Comparison of ENCODE assay signal across 1 cellular context in genomic region chr17:55348749-55349354, GRCh38.
A peak's percentile ranks its signal among the peaks of the same experiment; 100 is the strongest.
TF ChIP-seq lines count a peak whose summit lies in the region.

No MANE protein-coding gene starts in this region.

TF ChIP-seq in HepG2, 621 proteins besides CTCF, POLR2A, EP300 and RAD21 (continued from another document and continues in another):
- TF ChIP-seq, protein P1, sequence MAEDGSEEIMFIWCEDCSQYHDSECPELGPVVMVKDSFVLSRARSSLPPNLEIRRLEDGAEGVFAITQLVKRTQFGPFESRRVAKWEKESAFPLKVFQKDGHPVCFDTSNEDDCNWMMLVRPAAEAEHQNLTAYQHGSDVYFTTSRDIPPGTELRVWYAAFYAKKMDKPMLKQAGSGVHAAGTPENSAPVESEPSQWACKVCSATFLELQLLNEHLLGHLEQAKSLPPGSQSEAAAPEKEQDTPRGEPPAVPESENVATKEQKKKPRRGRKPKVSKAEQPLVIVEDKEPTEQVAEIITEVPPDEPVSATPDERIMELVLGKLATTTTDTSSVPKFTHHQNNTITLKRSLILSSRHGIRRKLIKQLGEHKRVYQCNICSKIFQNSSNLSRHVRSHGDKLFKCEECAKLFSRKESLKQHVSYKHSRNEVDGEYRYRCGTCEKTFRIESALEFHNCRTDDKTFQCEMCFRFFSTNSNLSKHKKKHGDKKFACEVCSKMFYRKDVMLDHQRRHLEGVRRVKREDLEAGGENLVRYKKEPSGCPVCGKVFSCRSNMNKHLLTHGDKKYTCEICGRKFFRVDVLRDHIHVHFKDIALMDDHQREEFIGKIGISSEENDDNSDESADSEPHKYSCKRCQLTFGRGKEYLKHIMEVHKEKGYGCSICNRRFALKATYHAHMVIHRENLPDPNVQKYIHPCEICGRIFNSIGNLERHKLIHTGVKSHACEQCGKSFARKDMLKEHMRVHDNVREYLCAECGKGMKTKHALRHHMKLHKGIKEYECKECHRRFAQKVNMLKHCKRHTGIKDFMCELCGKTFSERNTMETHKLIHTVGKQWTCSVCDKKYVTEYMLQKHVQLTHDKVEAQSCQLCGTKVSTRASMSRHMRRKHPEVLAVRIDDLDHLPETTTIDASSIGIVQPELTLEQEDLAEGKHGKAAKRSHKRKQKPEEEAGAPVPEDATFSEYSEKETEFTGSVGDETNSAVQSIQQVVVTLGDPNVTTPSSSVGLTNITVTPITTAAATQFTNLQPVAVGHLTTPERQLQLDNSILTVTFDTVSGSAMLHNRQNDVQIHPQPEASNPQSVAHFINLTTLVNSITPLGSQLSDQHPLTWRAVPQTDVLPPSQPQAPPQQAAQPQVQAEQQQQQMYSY (CRISPR knock-in tag; IDR thresholded peaks at IDR 0.05), result no peak
- TF ChIP-seq EED (CRISPR knock-in tag; IDR thresholded peaks at IDR 0.05) (no peak), ZNF30 (CRISPR knock-in tag; IDR thresholded peaks at IDR 0.05) (no peak), ZNF710 (CRISPR knock-in tag; IDR thresholded peaks at IDR 0.05; ENCODE audit: borderline replicate concordance) (peak; percentile 42; the same call in 1 of the 2 replicates), RARA (CRISPR knock-in tag; IDR thresholded peaks at IDR 0.05) (peak; percentile 13; the same call in 1 of the 2 replicates), ARNT2 (CRISPR knock-in tag; IDR thresholded peaks at IDR 0.05; ENCODE audit: low read depth) (no peak), FLYWCH1 (CRISPR knock-in tag; IDR thresholded peaks at IDR 0.05) (no peak), TOPORS (CRISPR knock-in tag; IDR thresholded peaks at IDR 0.05) (no peak), HIC2 (CRISPR knock-in tag; IDR thresholded peaks at IDR 0.05; ENCODE audit: low read depth) (no peak), ZMAT3 (CRISPR knock-in tag; conservative IDR thresholded peaks at IDR 0.05) (no peak), ZNF781 (CRISPR knock-in tag; IDR thresholded peaks at IDR 0.05; ENCODE audit: borderline replicate concordance, not compliant biosample characterization) (no peak), GFI1 (CRISPR knock-in tag; IDR thresholded peaks at IDR 0.05; ENCODE audit: borderline replicate concordance) (no peak), TIGD3 (CRISPR knock-in tag; IDR thresholded peaks at IDR 0.05; ENCODE audit: borderline replicate concordance) (no peak), GMEB2 (CRISPR knock-in tag; IDR thresholded peaks at IDR 0.05; ENCODE audit: low read depth) (no peak), ZNF776 (CRISPR knock-in tag; IDR thresholded peaks at IDR 0.05) (no peak), ARID2 (CRISPR knock-in tag; IDR thresholded peaks at IDR 0.05; ENCODE audit: borderline replicate concordance) (0 out of 2 replicates have a peak, but pooled peaks have one; percentile 41), FOXA1 (IDR thresholded peaks at IDR 0.05) (no peak), FOXA1 (CRISPR knock-in tag; IDR thresholded peaks at IDR 0.05) (no peak), SYNCRIP (IDR thresholded peaks at IDR 0.05; ENCODE audit: insufficient read depth, low read depth, low read length) (no peak), SP2 (CRISPR knock-in tag; IDR thresholded peaks at IDR 0.05) (no peak), SOX13 (IDR thresholded peaks at IDR 0.05) (no peak), SOX13 (CRISPR knock-in tag; conservative IDR thresholded peaks at IDR 0.05 in 1 of 2, IDR thresholded peaks at IDR 0.05 in 1 of 2) (0 out of 4 replicates have a peak, but pooled peaks of 1 of the 2 experiments have one; percentile 17), ATF6 (CRISPR knock-in tag; conservative IDR thresholded peaks at IDR 0.05) (peak; percentile 42; the same call in 1 of the 2 replicates), NR2F1 (CRISPR knock-in tag; IDR thresholded peaks at IDR 0.05) (no peak), ZNF7 (CRISPR knock-in tag; IDR thresholded peaks at IDR 0.05) (no peak), ZNF282 (IDR thresholded peaks at IDR 0.05; ENCODE audit: partially characterized antibody) (no peak), POGZ (CRISPR knock-in tag; IDR thresholded peaks at IDR 0.05) (peak; percentile 39; the same call in 1 of the 2 replicates), ZNF335 (CRISPR knock-in tag; IDR thresholded peaks at IDR 0.05) (no peak), EHMT2 (IDR thresholded peaks at IDR 0.05; ENCODE audit: borderline replicate concordance, low read depth, low read length) (no peak), PRDM4 (CRISPR knock-in tag; IDR thresholded peaks at IDR 0.05; ENCODE audit: borderline replicate concordance) (no peak), SIN3A (IDR thresholded peaks at IDR 0.05; ENCODE audit: borderline replicate concordance, low read depth, low read length) (no peak), SP1 (IDR thresholded peaks at IDR 0.05) (no peak), SP1 (CRISPR knock-in tag; IDR thresholded peaks at IDR 0.05) (peak; percentile 36; the same call in 1 of the 2 replicates), ELF3 (CRISPR knock-in tag; IDR thresholded peaks at IDR 0.05) (0 out of 2 replicates have a peak, but pooled peaks have one; percentile 41), ZNF382 (CRISPR knock-in tag; IDR thresholded peaks at IDR 0.05; ENCODE audit: borderline replicate concordance) (no peak), ESRRA (CRISPR knock-in tag; IDR thresholded peaks at IDR 0.05; ENCODE audit: low read depth) (0 out of 2 replicates have a peak, but pooled peaks have one; percentile 32), ZNF879 (CRISPR knock-in tag; IDR thresholded peaks at IDR 0.05) (no peak)
- TF ChIP-seq, protein P2, sequence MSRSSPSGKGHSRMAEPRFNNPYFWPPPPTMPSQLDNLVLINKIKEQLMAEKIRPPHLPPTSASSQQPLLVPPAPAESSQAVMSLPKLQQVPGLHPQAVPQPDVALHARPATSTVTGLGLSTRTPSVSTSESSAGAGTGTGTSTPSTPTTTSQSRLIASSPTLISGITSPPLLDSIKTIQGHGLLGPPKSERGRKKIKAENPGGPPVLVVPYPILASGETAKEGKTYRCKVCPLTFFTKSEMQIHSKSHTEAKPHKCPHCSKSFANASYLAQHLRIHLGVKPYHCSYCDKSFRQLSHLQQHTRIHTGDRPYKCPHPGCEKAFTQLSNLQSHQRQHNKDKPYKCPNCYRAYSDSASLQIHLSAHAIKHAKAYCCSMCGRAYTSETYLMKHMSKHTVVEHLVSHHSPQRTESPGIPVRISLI (CRISPR knock-in tag; IDR thresholded peaks at IDR 0.05; ENCODE audit: borderline replicate concordance), result peak; percentile 67; the same call in 1 of the 2 replicates
- TF ChIP-seq, protein P3, sequence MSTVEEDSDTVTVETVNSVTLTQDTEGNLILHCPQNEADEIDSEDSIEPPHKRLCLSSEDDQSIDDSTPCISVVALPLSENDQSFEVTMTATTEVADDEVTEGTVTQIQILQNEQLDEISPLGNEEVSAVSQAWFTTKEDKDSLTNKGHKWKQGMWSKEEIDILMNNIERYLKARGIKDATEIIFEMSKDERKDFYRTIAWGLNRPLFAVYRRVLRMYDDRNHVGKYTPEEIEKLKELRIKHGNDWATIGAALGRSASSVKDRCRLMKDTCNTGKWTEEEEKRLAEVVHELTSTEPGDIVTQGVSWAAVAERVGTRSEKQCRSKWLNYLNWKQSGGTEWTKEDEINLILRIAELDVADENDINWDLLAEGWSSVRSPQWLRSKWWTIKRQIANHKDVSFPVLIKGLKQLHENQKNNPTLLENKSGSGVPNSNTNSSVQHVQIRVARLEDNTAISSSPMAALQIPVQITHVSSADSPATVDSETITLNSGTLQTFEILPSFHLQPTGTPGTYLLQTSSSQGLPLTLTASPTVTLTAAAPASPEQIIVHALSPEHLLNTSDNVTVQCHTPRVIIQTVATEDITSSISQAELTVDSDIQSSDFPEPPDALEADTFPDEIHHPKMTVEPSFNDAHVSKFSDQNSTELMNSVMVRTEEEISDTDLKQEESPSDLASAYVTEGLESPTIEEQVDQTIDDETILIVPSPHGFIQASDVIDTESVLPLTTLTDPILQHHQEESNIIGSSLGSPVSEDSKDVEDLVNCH (CRISPR knock-in tag; IDR thresholded peaks at IDR 0.05), result no peak
- TF ChIP-seq, protein P4, sequence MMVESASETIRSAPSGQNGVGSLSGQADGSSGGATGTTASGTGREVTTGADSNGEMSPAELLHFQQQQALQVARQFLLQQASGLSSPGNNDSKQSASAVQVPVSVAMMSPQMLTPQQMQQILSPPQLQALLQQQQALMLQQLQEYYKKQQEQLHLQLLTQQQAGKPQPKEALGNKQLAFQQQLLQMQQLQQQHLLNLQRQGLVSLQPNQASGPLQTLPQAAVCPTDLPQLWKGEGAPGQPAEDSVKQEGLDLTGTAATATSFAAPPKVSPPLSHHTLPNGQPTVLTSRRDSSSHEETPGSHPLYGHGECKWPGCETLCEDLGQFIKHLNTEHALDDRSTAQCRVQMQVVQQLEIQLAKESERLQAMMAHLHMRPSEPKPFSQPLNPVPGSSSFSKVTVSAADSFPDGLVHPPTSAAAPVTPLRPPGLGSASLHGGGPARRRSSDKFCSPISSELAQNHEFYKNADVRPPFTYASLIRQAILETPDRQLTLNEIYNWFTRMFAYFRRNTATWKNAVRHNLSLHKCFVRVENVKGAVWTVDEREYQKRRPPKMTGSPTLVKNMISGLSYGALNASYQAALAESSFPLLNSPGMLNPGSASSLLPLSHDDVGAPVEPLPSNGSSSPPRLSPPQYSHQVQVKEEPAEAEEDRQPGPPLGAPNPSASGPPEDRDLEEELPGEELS (CRISPR knock-in tag; IDR thresholded peaks at IDR 0.05), result 0 out of 2 replicates have a peak, but pooled peaks have one; percentile 6
